1 cellular context compared by ENCODE assay signal in the genomic region with DNA sequence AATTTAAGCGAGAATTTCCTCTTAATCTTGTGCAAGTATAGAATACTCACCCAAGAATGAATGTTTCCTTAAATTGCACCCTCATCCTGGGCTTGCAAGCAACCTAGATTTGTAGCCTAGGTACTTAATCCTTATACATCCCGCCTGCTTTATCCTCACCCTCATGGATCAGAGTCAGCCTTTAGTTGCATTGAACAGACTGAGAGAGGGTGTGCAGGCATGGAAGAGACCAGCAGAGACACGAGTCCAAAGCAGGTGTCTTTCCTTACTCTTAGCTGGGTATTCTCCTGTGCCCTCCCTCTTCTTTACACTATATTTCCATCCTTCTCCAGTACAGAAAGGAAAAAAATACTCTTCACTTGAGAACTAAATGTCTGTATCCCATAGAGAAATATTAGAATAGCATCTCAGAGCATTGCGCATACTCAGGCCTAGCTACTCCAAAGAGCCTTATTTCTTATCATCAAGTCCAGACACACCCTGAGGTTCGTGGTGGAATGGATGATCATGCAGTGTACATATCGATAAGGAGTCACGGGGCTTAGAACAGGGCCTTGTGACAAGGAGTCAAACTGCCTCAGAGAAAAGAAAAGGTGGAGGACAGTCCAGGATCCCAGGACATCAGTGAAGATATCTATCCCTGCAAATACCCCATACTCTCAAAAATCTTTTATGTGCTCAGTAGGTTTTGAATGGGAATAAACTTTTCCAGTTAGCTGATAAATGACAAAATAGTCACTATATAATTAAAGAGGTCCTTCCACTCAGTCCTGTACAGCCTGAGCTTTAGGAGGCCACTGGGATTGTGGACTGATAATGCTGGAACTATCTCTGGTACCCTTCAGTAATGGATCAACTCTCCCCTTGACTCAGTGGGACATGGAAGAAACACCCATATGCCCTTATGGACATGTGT.
TF ChIP-seq lines count a peak whose summit lies in the region.

No MANE protein-coding gene starts in this region.

TF ChIP-seq in K562, 482 proteins besides CTCF, POLR2A, EP300 and RAD21 (continued from another document and continues in another):
- TF ChIP-seq, protein P1, sequence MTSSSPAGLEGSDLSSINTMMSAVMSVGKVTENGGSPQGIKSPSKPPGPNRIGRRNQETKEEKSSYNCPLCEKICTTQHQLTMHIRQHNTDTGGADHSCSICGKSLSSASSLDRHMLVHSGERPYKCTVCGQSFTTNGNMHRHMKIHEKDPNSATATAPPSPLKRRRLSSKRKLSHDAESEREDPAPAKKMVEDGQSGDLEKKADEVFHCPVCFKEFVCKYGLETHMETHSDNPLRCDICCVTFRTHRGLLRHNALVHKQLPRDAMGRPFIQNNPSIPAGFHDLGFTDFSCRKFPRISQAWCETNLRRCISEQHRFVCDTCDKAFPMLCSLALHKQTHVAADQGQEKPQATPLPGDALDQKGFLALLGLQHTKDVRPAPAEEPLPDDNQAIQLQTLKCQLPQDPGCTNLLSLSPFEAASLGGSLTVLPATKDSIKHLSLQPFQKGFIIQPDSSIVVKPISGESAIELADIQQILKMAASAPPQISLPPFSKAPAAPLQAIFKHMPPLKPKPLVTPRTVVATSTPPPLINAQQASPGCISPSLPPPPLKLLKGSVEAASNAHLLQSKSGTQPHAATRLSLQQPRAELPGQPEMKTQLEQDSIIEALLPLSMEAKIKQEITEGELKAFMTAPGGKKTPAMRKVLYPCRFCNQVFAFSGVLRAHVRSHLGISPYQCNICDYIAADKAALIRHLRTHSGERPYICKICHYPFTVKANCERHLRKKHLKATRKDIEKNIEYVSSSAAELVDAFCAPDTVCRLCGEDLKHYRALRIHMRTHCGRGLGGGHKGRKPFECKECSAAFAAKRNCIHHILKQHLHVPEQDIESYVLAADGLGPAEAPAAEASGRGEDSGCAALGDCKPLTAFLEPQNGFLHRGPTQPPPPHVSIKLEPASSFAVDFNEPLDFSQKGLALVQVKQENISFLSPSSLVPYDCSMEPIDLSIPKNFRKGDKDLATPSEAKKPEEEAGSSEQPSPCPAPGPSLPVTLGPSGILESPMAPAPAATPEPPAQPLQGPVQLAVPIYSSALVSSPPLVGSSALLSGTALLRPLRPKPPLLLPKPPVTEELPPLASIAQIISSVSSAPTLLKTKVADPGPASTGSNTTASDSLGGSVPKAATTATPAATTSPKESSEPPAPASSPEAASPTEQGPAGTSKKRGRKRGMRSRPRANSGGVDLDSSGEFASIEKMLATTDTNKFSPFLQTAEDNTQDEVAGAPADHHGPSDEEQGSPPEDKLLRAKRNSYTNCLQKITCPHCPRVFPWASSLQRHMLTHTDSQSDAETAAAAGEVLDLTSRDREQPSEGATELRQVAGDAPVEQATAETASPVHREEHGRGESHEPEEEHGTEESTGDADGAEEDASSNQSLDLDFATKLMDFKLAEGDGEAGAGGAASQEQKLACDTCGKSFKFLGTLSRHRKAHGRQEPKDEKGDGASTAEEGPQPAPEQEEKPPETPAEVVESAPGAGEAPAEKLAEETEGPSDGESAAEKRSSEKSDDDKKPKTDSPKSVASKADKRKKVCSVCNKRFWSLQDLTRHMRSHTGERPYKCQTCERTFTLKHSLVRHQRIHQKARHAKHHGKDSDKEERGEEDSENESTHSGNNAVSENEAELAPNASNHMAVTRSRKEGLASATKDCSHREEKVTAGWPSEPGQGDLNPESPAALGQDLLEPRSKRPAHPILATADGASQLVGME (CRISPR knock-in tag; IDR thresholded peaks at IDR 0.05): no peak
- TF ChIP-seq SETDB1 (IDR thresholded peaks at IDR 0.05; ENCODE audit: low read length) (no peak), ZNF347 (CRISPR knock-in tag; IDR thresholded peaks at IDR 0.05; ENCODE audit: low read depth) (no peak), HOXB6 (CRISPR knock-in tag; IDR thresholded peaks at IDR 0.05; ENCODE audit: borderline replicate concordance) (no peak), ZNF143 (CRISPR knock-in tag; IDR thresholded peaks at IDR 0.05) (no peak), HEY1 (CRISPR knock-in tag; IDR thresholded peaks at IDR 0.05; ENCODE audit: borderline replicate concordance) (peak; percentile 2; the same call in 1 of the 2 replicates), ZNF146 (CRISPR knock-in tag; IDR thresholded peaks at IDR 0.05; ENCODE audit: unreplicated experiment) (no peak), RBM39 (optimal IDR thresholded peaks at IDR 0.05; ENCODE audit: low read depth, low read length) (no peak), ZNF232 (CRISPR knock-in tag; IDR thresholded peaks at IDR 0.05) (peak; percentile 93), RUNX1 (IDR thresholded peaks at IDR 0.05; ENCODE audit: low read depth) (peak; percentile 79; the same call in 1 of the 2 replicates), ZEB2 (IDR thresholded peaks at IDR 0.05) (no peak), NR2C1 (IDR thresholded peaks at IDR 0.05) (no peak), NR2C1 (tag; IDR thresholded peaks at IDR 0.05) (no peak; the same call in 1 of the 2 replicates), FOXK1 (CRISPR knock-in tag; IDR thresholded peaks at IDR 0.05; ENCODE audit: borderline replicate concordance) (0 out of 2 replicates have a peak, but pooled peaks have one; percentile 21), HNRNPUL1 (IDR thresholded peaks at IDR 0.05; ENCODE audit: low read length) (no peak), BDP1 (IDR thresholded peaks at IDR 0.05; ENCODE audit: insufficient read depth, insufficient read length) (no peak), SMAD3 (CRISPR knock-in tag; conservative IDR thresholded peaks at IDR 0.05) (peak; percentile 86), ELF2 (CRISPR knock-in tag; IDR thresholded peaks at IDR 0.05) (peak; percentile 64; the same call in 1 of the 2 replicates), YBX1 (IDR thresholded peaks at IDR 0.05) (no peak), EHMT2 (IDR thresholded peaks at IDR 0.05) (no peak), ZKSCAN8 (CRISPR knock-in tag; IDR thresholded peaks at IDR 0.05) (peak; percentile 35; the same call in 1 of the 2 replicates)
- TF ChIP-seq, protein P2, sequence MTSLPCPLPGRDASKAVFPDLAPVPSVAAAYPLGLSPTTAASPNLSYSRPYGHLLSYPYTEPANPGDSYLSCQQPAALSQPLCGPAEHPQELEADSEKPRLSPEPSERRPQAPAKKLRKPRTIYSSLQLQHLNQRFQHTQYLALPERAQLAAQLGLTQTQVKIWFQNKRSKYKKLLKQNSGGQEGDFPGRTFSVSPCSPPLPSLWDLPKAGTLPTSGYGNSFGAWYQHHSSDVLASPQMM (CRISPR knock-in tag; IDR thresholded peaks at IDR 0.05): no peak
- TF ChIP-seq, protein P3, sequence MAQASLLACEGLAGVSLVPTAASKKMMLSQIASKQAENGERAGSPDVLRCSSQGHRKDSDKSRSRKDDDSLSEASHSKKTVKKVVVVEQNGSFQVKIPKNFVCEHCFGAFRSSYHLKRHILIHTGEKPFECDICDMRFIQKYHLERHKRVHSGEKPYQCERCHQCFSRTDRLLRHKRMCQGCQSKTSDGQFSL (CRISPR knock-in tag; IDR thresholded peaks at IDR 0.05): no peak
- TF ChIP-seq, protein P3 (tag; IDR thresholded peaks at IDR 0.05): no peak
- TF ChIP-seq, protein P4, sequence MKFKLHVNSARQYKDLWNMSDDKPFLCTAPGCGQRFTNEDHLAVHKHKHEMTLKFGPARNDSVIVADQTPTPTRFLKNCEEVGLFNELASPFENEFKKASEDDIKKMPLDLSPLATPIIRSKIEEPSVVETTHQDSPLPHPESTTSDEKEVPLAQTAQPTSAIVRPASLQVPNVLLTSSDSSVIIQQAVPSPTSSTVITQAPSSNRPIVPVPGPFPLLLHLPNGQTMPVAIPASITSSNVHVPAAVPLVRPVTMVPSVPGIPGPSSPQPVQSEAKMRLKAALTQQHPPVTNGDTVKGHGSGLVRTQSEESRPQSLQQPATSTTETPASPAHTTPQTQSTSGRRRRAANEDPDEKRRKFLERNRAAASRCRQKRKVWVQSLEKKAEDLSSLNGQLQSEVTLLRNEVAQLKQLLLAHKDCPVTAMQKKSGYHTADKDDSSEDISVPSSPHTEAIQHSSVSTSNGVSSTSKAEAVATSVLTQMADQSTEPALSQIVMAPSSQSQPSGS (CRISPR knock-in tag; IDR thresholded peaks at IDR 0.05): no peak
- TF ChIP-seq, protein P5, sequence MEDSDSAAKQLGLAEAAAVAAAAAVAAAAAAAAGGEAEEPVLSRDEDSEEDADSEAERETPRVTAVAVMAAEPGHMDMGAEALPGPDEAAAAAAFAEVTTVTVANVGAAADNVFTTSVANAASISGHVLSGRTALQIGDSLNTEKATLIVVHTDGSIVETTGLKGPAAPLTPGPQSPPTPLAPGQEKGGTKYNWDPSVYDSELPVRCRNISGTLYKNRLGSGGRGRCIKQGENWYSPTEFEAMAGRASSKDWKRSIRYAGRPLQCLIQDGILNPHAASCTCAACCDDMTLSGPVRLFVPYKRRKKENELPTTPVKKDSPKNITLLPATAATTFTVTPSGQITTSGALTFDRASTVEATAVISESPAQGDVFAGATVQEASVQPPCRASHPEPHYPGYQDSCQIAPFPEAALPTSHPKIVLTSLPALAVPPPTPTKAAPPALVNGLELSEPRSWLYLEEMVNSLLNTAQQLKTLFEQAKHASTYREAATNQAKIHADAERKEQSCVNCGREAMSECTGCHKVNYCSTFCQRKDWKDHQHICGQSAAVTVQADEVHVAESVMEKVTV (CRISPR knock-in tag; IDR thresholded peaks at IDR 0.05): no peak
- TF ChIP-seq, protein P6, sequence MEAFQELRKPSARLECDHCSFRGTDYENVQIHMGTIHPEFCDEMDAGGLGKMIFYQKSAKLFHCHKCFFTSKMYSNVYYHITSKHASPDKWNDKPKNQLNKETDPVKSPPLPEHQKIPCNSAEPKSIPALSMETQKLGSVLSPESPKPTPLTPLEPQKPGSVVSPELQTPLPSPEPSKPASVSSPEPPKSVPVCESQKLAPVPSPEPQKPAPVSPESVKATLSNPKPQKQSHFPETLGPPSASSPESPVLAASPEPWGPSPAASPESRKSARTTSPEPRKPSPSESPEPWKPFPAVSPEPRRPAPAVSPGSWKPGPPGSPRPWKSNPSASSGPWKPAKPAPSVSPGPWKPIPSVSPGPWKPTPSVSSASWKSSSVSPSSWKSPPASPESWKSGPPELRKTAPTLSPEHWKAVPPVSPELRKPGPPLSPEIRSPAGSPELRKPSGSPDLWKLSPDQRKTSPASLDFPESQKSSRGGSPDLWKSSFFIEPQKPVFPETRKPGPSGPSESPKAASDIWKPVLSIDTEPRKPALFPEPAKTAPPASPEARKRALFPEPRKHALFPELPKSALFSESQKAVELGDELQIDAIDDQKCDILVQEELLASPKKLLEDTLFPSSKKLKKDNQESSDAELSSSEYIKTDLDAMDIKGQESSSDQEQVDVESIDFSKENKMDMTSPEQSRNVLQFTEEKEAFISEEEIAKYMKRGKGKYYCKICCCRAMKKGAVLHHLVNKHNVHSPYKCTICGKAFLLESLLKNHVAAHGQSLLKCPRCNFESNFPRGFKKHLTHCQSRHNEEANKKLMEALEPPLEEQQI (IDR thresholded peaks at IDR 0.05): peak; percentile 97
- TF ChIP-seq, protein P7, sequence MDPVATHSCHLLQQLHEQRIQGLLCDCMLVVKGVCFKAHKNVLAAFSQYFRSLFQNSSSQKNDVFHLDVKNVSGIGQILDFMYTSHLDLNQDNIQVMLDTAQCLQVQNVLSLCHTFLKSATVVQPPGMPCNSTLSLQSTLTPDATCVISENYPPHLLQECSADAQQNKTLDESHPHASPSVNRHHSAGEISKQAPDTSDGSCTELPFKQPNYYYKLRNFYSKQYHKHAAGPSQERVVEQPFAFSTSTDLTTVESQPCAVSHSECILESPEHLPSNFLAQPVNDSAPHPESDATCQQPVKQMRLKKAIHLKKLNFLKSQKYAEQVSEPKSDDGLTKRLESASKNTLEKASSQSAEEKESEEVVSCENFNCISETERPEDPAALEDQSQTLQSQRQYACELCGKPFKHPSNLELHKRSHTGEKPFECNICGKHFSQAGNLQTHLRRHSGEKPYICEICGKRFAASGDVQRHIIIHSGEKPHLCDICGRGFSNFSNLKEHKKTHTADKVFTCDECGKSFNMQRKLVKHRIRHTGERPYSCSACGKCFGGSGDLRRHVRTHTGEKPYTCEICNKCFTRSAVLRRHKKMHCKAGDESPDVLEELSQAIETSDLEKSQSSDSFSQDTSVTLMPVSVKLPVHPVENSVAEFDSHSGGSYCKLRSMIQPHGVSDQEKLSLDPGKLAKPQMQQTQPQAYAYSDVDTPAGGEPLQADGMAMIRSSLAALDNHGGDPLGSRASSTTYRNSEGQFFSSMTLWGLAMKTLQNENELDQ (CRISPR knock-in tag; IDR thresholded peaks at IDR 0.05; ENCODE audit: borderline replicate concordance): no peak
- TF ChIP-seq, protein P8, sequence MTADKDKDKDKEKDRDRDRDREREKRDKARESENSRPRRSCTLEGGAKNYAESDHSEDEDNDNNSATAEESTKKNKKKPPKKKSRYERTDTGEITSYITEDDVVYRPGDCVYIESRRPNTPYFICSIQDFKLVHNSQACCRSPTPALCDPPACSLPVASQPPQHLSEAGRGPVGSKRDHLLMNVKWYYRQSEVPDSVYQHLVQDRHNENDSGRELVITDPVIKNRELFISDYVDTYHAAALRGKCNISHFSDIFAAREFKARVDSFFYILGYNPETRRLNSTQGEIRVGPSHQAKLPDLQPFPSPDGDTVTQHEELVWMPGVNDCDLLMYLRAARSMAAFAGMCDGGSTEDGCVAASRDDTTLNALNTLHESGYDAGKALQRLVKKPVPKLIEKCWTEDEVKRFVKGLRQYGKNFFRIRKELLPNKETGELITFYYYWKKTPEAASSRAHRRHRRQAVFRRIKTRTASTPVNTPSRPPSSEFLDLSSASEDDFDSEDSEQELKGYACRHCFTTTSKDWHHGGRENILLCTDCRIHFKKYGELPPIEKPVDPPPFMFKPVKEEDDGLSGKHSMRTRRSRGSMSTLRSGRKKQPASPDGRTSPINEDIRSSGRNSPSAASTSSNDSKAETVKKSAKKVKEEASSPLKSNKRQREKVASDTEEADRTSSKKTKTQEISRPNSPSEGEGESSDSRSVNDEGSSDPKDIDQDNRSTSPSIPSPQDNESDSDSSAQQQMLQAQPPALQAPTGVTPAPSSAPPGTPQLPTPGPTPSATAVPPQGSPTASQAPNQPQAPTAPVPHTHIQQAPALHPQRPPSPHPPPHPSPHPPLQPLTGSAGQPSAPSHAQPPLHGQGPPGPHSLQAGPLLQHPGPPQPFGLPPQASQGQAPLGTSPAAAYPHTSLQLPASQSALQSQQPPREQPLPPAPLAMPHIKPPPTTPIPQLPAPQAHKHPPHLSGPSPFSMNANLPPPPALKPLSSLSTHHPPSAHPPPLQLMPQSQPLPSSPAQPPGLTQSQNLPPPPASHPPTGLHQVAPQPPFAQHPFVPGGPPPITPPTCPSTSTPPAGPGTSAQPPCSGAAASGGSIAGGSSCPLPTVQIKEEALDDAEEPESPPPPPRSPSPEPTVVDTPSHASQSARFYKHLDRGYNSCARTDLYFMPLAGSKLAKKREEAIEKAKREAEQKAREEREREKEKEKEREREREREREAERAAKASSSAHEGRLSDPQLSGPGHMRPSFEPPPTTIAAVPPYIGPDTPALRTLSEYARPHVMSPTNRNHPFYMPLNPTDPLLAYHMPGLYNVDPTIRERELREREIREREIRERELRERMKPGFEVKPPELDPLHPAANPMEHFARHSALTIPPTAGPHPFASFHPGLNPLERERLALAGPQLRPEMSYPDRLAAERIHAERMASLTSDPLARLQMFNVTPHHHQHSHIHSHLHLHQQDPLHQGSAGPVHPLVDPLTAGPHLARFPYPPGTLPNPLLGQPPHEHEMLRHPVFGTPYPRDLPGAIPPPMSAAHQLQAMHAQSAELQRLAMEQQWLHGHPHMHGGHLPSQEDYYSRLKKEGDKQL (CRISPR knock-in tag; IDR thresholded peaks at IDR 0.05; ENCODE audit: borderline replicate concordance): no peak
